Comparison of ENCODE assay signal across 1 cellular context in the genomic region with DNA sequence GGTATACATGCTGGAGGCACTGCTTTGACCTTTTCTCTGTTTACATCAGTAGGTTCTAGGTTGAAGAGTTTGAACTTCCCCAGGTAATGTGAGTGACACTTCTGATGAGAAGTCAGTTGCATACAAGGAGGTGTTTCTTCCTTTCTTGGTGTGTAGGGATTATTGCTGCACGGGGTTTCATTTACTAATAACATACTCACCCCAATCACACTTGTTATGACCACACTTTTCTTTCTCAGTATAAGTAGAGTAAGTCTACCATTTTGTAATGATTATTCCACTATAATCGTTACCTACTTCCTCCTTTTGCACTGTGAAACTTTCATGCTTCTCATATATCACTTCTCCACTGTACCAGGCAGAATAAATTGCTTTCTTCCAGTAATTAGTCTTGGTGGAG.
TF ChIP-seq lines count a peak whose summit lies in the region.

No MANE protein-coding gene starts in this region.

TF ChIP-seq in GM12878, 131 proteins besides CTCF, POLR2A, EP300 and RAD21 (continued from another document and continues in another):
- TF ChIP-seq PRDM15 (CRISPR knock-in tag; IDR thresholded peaks at IDR 0.05) (no peak), REST (IDR thresholded peaks at IDR 0.05; ENCODE audit: low read depth, low read length) (no peak), CUX1 (IDR thresholded peaks at IDR 0.05; ENCODE audit: insufficient replicate concordance, low read depth, low read length) (no peak), ZBED1 (IDR thresholded peaks at IDR 0.05; ENCODE audit: borderline replicate concordance) (no peak), ZNF24 (IDR thresholded peaks at IDR 0.05) (peak; percentile 59; the same call in 1 of the 2 replicates), POLR2AphosphoS5 (IDR thresholded peaks at IDR 0.05; ENCODE audit: low read length) (no peak), BMI1 (IDR thresholded peaks at IDR 0.05; ENCODE audit: borderline replicate concordance) (no peak), ZBTB11 (CRISPR knock-in tag; IDR thresholded peaks at IDR 0.05) (no peak), BRCA1 (IDR thresholded peaks at IDR 0.05; ENCODE audit: low read depth, low read length) (no peak), SMC3 (IDR thresholded peaks at IDR 0.05; ENCODE audit: borderline replicate concordance, low read length) (no peak), CHD4 (IDR thresholded peaks at IDR 0.05) (no peak), KLF5 (IDR thresholded peaks at IDR 0.05; ENCODE audit: partially characterized antibody) (no peak), CREM (IDR thresholded peaks at IDR 0.05; ENCODE audit: low read depth) (no peak), MTA3 (IDR thresholded peaks at IDR 0.05; ENCODE audit: borderline replicate concordance, low read length) (no peak), PAX8 (IDR thresholded peaks at IDR 0.05) (no peak), EED (IDR thresholded peaks at IDR 0.05; ENCODE audit: low read depth) (no peak), SMARCA5 (IDR thresholded peaks at IDR 0.05) (no peak), ZNF274 (IDR thresholded peaks at IDR 0.05; ENCODE audit: insufficient read depth, insufficient read length) (no peak), NBN (IDR thresholded peaks at IDR 0.05) (0 out of 2 replicates have a peak, but pooled peaks have one; percentile 42), EZH2 (IDR thresholded peaks at IDR 0.05; ENCODE audit: borderline replicate concordance, control insufficient read depth, low read depth, low read length) (no peak), SREBF1 (IDR thresholded peaks at IDR 0.05; ENCODE audit: low read length) (no peak), CBX5 (IDR thresholded peaks at IDR 0.05; ENCODE audit: low read depth) (no peak), ZNF622 (IDR thresholded peaks at IDR 0.05) (no peak), PML (IDR thresholded peaks at IDR 0.05; ENCODE audit: low read length) (no peak), ZSCAN29 (IDR thresholded peaks at IDR 0.05) (no peak), RFX5 (IDR thresholded peaks at IDR 0.05; ENCODE audit: low read depth, low read length) (no peak)
- TF ChIP-seq, protein P1, sequence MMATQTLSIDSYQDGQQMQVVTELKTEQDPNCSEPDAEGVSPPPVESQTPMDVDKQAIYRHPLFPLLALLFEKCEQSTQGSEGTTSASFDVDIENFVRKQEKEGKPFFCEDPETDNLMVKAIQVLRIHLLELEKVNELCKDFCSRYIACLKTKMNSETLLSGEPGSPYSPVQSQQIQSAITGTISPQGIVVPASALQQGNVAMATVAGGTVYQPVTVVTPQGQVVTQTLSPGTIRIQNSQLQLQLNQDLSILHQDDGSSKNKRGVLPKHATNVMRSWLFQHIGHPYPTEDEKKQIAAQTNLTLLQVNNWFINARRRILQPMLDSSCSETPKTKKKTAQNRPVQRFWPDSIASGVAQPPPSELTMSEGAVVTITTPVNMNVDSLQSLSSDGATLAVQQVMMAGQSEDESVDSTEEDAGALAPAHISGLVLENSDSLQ (IDR thresholded peaks at IDR 0.05) = peak; percentile 93
- TF ChIP-seq, protein P2, sequence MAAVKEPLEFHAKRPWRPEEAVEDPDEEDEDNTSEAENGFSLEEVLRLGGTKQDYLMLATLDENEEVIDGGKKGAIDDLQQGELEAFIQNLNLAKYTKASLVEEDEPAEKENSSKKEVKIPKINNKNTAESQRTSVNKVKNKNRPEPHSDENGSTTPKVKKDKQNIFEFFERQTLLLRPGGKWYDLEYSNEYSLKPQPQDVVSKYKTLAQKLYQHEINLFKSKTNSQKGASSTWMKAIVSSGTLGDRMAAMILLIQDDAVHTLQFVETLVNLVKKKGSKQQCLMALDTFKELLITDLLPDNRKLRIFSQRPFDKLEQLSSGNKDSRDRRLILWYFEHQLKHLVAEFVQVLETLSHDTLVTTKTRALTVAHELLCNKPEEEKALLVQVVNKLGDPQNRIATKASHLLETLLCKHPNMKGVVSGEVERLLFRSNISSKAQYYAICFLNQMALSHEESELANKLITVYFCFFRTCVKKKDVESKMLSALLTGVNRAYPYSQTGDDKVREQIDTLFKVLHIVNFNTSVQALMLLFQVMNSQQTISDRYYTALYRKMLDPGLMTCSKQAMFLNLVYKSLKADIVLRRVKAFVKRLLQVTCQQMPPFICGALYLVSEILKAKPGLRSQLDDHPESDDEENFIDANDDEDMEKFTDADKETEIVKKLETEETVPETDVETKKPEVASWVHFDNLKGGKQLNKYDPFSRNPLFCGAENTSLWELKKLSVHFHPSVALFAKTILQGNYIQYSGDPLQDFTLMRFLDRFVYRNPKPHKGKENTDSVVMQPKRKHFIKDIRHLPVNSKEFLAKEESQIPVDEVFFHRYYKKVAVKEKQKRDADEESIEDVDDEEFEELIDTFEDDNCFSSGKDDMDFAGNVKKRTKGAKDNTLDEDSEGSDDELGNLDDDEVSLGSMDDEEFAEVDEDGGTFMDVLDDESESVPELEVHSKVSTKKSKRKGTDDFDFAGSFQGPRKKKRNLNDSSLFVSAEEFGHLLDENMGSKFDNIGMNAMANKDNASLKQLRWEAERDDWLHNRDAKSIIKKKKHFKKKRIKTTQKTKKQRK (IDR thresholded peaks at IDR 0.05; ENCODE audit: low read depth, low read length) = no peak
- TF ChIP-seq, protein P3, sequence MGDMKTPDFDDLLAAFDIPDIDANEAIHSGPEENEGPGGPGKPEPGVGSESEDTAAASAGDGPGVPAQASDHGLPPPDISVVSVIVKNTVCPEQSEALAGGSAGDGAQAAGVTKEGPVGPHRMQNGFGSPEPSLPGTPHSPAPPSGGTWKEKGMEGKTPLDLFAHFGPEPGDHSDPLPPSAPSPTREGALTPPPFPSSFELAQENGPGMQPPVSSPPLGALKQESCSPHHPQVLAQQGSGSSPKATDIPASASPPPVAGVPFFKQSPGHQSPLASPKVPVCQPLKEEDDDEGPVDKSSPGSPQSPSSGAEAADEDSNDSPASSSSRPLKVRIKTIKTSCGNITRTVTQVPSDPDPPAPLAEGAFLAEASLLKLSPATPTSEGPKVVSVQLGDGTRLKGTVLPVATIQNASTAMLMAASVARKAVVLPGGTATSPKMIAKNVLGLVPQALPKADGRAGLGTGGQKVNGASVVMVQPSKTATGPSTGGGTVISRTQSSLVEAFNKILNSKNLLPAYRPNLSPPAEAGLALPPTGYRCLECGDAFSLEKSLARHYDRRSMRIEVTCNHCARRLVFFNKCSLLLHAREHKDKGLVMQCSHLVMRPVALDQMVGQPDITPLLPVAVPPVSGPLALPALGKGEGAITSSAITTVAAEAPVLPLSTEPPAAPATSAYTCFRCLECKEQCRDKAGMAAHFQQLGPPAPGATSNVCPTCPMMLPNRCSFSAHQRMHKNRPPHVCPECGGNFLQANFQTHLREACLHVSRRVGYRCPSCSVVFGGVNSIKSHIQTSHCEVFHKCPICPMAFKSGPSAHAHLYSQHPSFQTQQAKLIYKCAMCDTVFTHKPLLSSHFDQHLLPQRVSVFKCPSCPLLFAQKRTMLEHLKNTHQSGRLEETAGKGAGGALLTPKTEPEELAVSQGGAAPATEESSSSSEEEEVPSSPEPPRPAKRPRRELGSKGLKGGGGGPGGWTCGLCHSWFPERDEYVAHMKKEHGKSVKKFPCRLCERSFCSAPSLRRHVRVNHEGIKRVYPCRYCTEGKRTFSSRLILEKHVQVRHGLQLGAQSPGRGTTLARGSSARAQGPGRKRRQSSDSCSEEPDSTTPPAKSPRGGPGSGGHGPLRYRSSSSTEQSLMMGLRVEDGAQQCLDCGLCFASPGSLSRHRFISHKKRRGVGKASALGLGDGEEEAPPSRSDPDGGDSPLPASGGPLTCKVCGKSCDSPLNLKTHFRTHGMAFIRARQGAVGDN (IDR thresholded peaks at IDR 0.05) = no peak
